9 cellular contexts compared by ENCODE assay signal in the genomic region with DNA sequence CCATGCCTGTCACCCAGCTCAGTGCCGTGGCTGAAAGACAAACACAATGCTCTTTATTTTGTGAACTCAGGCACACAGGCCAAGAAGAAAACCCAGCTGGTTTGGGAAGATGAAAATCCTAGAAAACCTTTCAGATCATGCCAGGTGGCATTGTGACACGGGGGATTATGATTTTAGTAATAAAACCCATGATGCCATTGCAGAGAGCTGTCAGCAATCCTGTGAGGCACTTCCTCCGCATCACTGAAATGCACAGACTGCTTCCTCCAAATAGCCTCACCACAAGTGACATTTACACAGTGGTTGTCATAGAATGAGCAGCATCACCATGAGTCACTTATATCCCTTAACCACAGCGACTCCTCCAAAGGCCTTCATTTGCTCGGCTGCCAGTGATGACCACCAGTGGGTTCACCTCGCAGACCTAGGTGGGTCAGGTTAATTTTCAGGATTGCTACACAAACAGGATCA. TPM values are rescaled to one million over a fixed set of nuclear protein-coding genes. Genes with fewer than 3 reads are reported as not detected.
DNase-seq lines count a peak whose midpoint lies in the region; TF ChIP-seq lines count a peak whose summit lies in the region.
"Had no signal": no experiment of that assay in that cellular context is flagged by ENCODE, and none has a peak within 500 bp of the region (broad histone marks: within the 10 kb centered on the region; RNA-seq: fewer than 3 reads in every experiment).

No MANE protein-coding gene starts in this region.

- 92 to 94% methylated on average over 5 to 6 of the region's 6 CpGs for WGBS in endodermal cell (ENCODE audit: insufficient coverage in 1 of 2, insufficient read length in 1 of 2), 2 experiments
- no CpG with 5 or more reads among the region's 6 CpGs for WGBS in H9 (ENCODE audit: extremely low coverage, insufficient read length, low lambda C conversion rate)

- H3K4me2 ChIP-seq in H9 (ENCODE audit: insufficient read depth, insufficient read length, low read length), result no peak overlapping the region

- H3K18ac ChIP-seq in H9 (ENCODE audit: insufficient read length, low read depth, low read length), result no peak overlapping the region

- H3K79me2 ChIP-seq in H9 (ENCODE audit: insufficient read depth, low read length), result no peaks in the 10 kb centered on the region

- H3K23me2 ChIP-seq in H9 (ENCODE audit: insufficient read length, low read depth, low read length, poor library complexity, severe bottlenecking), result no peaks in the 10 kb centered on the region

- TF ChIP-seq CTCF in endodermal cell (conservative IDR thresholded peaks at IDR 0.05), result no peak
- no peak for TF ChIP-seq CTCF in H9 (conservative IDR thresholded peaks at IDR 0.05)

- no peaks in the 10 kb centered on the region for H4K20me1 ChIP-seq in H9 (ENCODE audit: control insufficient read depth, insufficient read depth, insufficient read length)

- H3K36me3 Mint-ChIP-seq in endodermal cell (ENCODE audit: low read depth) (peaks cover 16% of the 10 kb centered on the region), H9 (ENCODE audit: insufficient read depth in 1 of 3, low read depth in 3 of 3) (no peaks in the 10 kb centered on the region)

- no peak overlapping the region for H2BK12ac ChIP-seq in H9 (ENCODE audit: insufficient read length, low read depth, low read length)

- H3K79me1 ChIP-seq in H9 (ENCODE audit: insufficient read depth, low read depth, low read length, poor library complexity, severe bottlenecking), result no peaks in the 10 kb centered on the region

- H4K5ac ChIP-seq in H9 (ENCODE audit: insufficient read length, low read depth, low read length), result no peak overlapping the region

- no peak overlapping the region for H3K56ac ChIP-seq in H9 (ENCODE audit: insufficient read length, low read depth, low read length)

- no peaks in the 10 kb centered on the region for H3K27me3 Mint-ChIP-seq in endodermal cell (ENCODE audit: insufficient read depth)
- H3K27me3 Mint-ChIP-seq in H9 (ENCODE audit: low read depth), result no peaks in the 10 kb centered on the region; the same call in 1 of the 2 replicates

- no peak overlapping the region for H3K14ac ChIP-seq in H9 (ENCODE audit: insufficient read depth, low read length)

- H3K4me3 Mint-ChIP-seq in endodermal cell (no peak overlapping the region), H9 (no peak overlapping the region)

- H3K4ac ChIP-seq in H9 (ENCODE audit: low read depth, low read length), result no peak overlapping the region

- H3K4me3 ChIP-seq in endodermal cell (ENCODE audit: low read length), result no peak overlapping the region
- H3K4me3 ChIP-seq: testis had no signal

- no peak overlapping the region for H2BK5ac ChIP-seq in H9 (ENCODE audit: insufficient read length, low read length)

- H3K27me3 ChIP-seq in endodermal cell (ENCODE audit: control insufficient read depth, insufficient read depth, low read length, poor library complexity, severe bottlenecking) (no peaks in the 10 kb centered on the region), H9 (ENCODE audit: insufficient read depth, low read length) (no peaks in the 10 kb centered on the region)
- H3K27me3 ChIP-seq: testis had no signal

- H2BK15ac ChIP-seq in H9 (ENCODE audit: low read depth, low read length), result no peak overlapping the region

- H3K9me3 ChIP-seq in endodermal cell (ENCODE audit: control insufficient read depth, low read length) (no peaks in the 10 kb centered on the region), H9 (ENCODE audit: control insufficient read depth, low read depth, low read length) (no peaks in the 10 kb centered on the region)
- H3K9me3 ChIP-seq: testis had no signal

- H3K9me3 Mint-ChIP-seq in endodermal cell (no peaks in the 10 kb centered on the region), H9 (no peaks in the 10 kb centered on the region)

- DNase-seq in HCEC 1CT (peak; percentile 65), RKO (ENCODE audit: low spot score) (peak; percentile 86), endodermal cell (peak; percentile 26), NCI-H1105 treated with DMSO at 0.1 percent for 48 hours (lab: John Stamatoyannopoulos, UW) (no peak), NCI-H1092 (lab: John Stamatoyannopoulos, UW) (no peak), H9 (no peak)
- DNase-seq in stimulated activated CD8-positive, alpha-beta memory T cell treated with anti-CD3 and anti-CD28 coated beads, Interleukin-15, amount 100 ng/mL, for 48 hours (ENCODE audit: low read depth in 2 of 2), result peak; percentile 10 to 31
- DNase-seq: NCI-H446, testis had no signal

- no peak overlapping the region for H2AK5ac ChIP-seq in H9 (ENCODE audit: insufficient read length, low read length)

- H3K27ac ChIP-seq in endodermal cell (ENCODE audit: low read depth, low read length) (peak overlapping the region; percentile 21), H9 (ENCODE audit: insufficient read length, low read depth, low read length) (no peak overlapping the region)
- H3K27ac ChIP-seq: testis had no signal

- no peak overlapping the region for H2BK20ac ChIP-seq in H9 (ENCODE audit: low read depth, low read length, poor library complexity, severe bottlenecking)

- no peak overlapping the region for H4K8ac ChIP-seq in H9 (replicated peaks; ENCODE audit: insufficient read length, low read depth, low read length)

- H3T11ph ChIP-seq in H9 (ENCODE audit: low read length), result no peak overlapping the region

- no peak overlapping the region for H4K91ac ChIP-seq in H9 (ENCODE audit: insufficient read length, low read depth, low read length)

- H3K4me1 Mint-ChIP-seq in endodermal cell, result no peaks in the 10 kb centered on the region
- H3K4me1 Mint-ChIP-seq in H9, result no peaks in the 10 kb centered on the region

- no peak overlapping the region for H2BK120ac ChIP-seq in H9 (ENCODE audit: low read depth, low read length, poor library complexity, severe bottlenecking)

- H3K36me3 ChIP-seq in endodermal cell (ENCODE audit: control insufficient read depth, insufficient read depth, low read length), result no peaks in the 10 kb centered on the region

- H2AFZ ChIP-seq in H9 (ENCODE audit: low read length), result no peak overlapping the region

- H3K9ac ChIP-seq in endodermal cell (ENCODE audit: extremely low read depth, low read length, poor library complexity, severe bottlenecking), result no peak overlapping the region
- H3K9ac ChIP-seq in H9 (ENCODE audit: extremely low read depth, insufficient read length, low read length), result no peak overlapping the region

- H3K23ac ChIP-seq in H9 (ENCODE audit: insufficient read length, low read depth, low read length), result no peak overlapping the region

- H3K4me1 ChIP-seq in endodermal cell (ENCODE audit: control insufficient read depth, insufficient read depth, low read length) (no peaks in the 10 kb centered on the region), H9 (ENCODE audit: insufficient read depth, low read length) (no peaks in the 10 kb centered on the region)
- H3K4me1 ChIP-seq: testis had no signal

- H3K27ac Mint-ChIP-seq in endodermal cell, result no peak overlapping the region
- no peak overlapping the region; a peak in 1 of 7 replicates for H3K27ac Mint-ChIP-seq in H9

RNA-seq across cellular contexts. Expression of gene ABHD6, which starts 22.7 kb away (rescaled TPM):
- total RNA-seq in endodermal cell (1 to 10 TPM; 7.5 to 8.6 TPM), H9 (2021) (1.8 and 2.2 TPM in 2 replicates)
- 10.7 TPM for polyA plus RNA-seq in endodermal cell (2013, experiment 1 of 2)
- 7.8 TPM for polyA plus RNA-seq in endodermal cell (2013, experiment 2 of 2)

RNA-seq across cellular contexts. Expression of gene RPP14, which starts 45.7 kb away (rescaled TPM):
- total RNA-seq in endodermal cell (10 to 100 TPM; 22.0 to 23.6 TPM), H9 (2021) (23.9 and 24.4 TPM in 2 replicates)
- polyA plus RNA-seq in endodermal cell (2013, experiment 1 of 2), result 12.6 TPM
- 13.5 TPM for polyA plus RNA-seq in endodermal cell (2013, experiment 2 of 2)

RNA-seq across cellular contexts. Expression of gene HTD2, which starts 46.0 kb away (rescaled TPM):
- total RNA-seq in endodermal cell (10 to 100 TPM; 10.5 to 13.7 TPM), H9 (2021) (13.4 and 16.1 TPM in 2 replicates)
- polyA plus RNA-seq in endodermal cell (2013, experiment 1 of 2), result 11.7 TPM
- 8.9 TPM for polyA plus RNA-seq in endodermal cell (2013, experiment 2 of 2)

RNA-seq across cellular contexts. Expression of gene DNASE1L3, which starts 49.5 kb away (rescaled TPM):
- total RNA-seq in endodermal cell, result not detected
- not detected for polyA plus RNA-seq in endodermal cell (2013, experiment 1 of 2)
- not detected for polyA plus RNA-seq in endodermal cell (2013, experiment 2 of 2)
- total RNA-seq in H9 (2021), result not detected in 2 replicates

Comparison
In these comparisons a context has a peak if more than half of its experiments do, and no peak if none do; other contexts are left out.
1. DNase-seq: peak in HCEC 1CT (single experiment), RKO (single experiment), endodermal cell (single experiment) and stimulated activated CD8-positive, alpha-beta memory T cell treated with anti-CD3 and anti-CD28 coated beads, Interleukin-15, amount 100 ng/mL, for 48 hours (2 of 2); none in NCI-H1105 treated with DMSO at 0.1 percent for 48 hours (single experiment), NCI-H1092 (single experiment) and H9 (single experiment).